In the genomic region with DNA sequence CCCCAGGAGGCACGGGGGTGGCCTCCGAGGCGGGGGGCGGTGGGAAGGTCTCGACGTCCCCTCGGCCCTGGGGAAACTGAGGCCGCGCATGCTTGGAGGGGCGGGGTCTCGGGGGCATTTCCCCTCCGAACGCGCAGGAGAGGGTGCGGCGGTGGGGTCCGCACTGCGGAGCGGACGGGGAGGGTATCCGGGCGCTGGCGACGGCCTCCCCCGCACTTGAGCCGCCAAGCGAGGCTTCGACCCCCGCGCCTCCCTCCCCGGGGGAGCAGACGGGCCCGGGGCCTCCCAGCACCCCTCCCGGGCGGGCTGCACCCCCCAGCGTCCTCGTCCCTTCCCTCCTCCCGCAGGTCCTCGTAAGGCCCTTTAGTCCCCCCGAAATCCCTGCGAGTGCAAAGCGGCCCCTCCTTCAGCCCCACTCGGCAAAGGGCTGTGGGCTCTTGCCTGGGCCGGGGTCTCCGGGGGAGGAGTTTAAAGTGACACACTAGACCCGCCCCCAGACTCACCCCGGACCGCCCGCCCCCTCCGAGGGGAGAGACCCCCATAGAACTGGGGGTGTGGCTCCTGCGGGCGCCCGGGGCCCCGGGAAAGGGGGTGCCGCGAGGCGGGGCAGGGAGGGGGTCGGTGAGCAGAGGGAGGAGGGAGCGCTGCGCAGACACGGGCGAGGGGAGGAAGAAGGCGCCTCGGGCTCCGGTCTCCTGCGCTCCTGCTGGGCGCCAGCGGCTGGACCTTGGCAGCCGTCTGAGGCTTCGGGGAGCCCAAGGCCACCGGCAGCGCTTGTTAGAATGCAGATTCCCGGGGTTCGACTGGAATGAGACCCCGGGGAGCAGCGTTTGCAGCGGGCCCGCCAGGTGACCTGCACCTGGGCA, we compare ENCODE assay signal across 2 cellular contexts.
TF ChIP-seq lines count a peak whose summit lies in the region.

No MANE protein-coding gene starts in this region.

TF ChIP-seq in K562, 482 proteins besides CTCF, POLR2A, EP300 and RAD21:
- TF ChIP-seq SMAD4 (CRISPR knock-in tag; conservative IDR thresholded peaks at IDR 0.05) = no peak
- TF ChIP-seq NRF1 (conservative IDR thresholded peaks at IDR 0.05 in 1 of 2, IDR thresholded peaks at IDR 0.05 in 1 of 2) = peak in 1 of 2 experiments; percentile 41; a peak in 1 of 4 replicates
- peak; percentile 86 for TF ChIP-seq ZNF263 (CRISPR knock-in tag; IDR thresholded peaks at IDR 0.05; ENCODE audit: borderline replicate concordance)
- peak; percentile 16; the same call in 1 of the 2 replicates for TF ChIP-seq POLR2G (IDR thresholded peaks at IDR 0.05; ENCODE audit: low read depth, low read length)
- peak; percentile 40 for TF ChIP-seq RBFOX2 (IDR thresholded peaks at IDR 0.05; ENCODE audit: low read depth, low read length)
- TF ChIP-seq ILF3 (IDR thresholded peaks at IDR 0.05; ENCODE audit: borderline replicate concordance) = no peak
- peak; percentile 19; the same call in 1 of the 2 replicates for TF ChIP-seq CBFA2T3 (IDR thresholded peaks at IDR 0.05)
- 0 out of 2 replicates have a peak, but pooled peaks have one; percentile 13 for TF ChIP-seq EGR1 (conservative IDR thresholded peaks at IDR 0.05)
- no peak for TF ChIP-seq SIRT6 (IDR thresholded peaks at IDR 0.05; ENCODE audit: low read depth, low read length)
- peak; percentile 57; the same call in 1 of the 2 replicates for TF ChIP-seq ZBTB7A (IDR thresholded peaks at IDR 0.05; ENCODE audit: borderline replicate concordance, control insufficient read depth, low read depth, low read length)

TF ChIP-seq in HEK293T, 16 proteins besides CTCF, POLR2A, EP300 and RAD21:
- TF ChIP-seq BHLHE40 (IDR thresholded peaks at IDR 0.05; ENCODE audit: borderline replicate concordance) (no peak), NFRKB (IDR thresholded peaks at IDR 0.05) (no peak), L3MBTL2 (conservative IDR thresholded peaks at IDR 0.05) (no peak), ZNF384 (IDR thresholded peaks at IDR 0.05) (no peak)
